Comparison of ENCODE assay signal across 9 cellular contexts in the genomic region with DNA sequence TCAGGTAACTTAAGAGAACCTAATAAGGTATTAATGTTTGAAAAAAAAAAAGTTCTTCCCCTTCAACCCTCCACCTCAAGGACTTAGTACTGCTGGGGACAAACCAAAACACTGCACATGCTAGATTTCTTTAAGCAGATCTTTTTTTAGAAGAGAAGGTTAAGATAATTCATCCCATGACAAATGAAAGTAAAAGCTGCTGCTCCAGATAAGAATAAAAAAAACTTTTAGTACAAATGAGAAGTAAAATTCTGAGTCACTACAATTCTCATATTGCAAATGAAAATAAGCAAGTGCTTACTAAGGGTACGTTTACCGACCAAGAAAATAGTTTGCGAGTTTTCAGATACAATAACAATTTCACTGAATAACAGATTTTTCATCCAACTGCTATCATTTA. TPM values are rescaled to one million over a fixed set of nuclear protein-coding genes. Genes with fewer than 3 reads are reported as not detected.
DNase-seq lines count a peak whose midpoint lies in the region; ATAC-seq lines count a peak whose summit lies in the region.
"Had no signal": no experiment of that assay in that cellular context is flagged by ENCODE, and none has a peak within 500 bp of the region (broad histone marks: within the 10 kb centered on the region; RNA-seq: fewer than 3 reads in every experiment).

No MANE protein-coding gene starts in this region.

- POLR2A ChIA-PET in CD8-positive, alpha-beta memory T cell (lab: Charles Lee) = no interaction called here

- no peaks in the 10 kb centered on the region for H3K9me3 ChIP-seq in CD8-positive, alpha-beta memory T cell (ENCODE audit: low read length)

- peak overlapping the region in 1 of 8 donors; percentile 7 for H3K27ac Mint-ChIP-seq in CD8-positive, alpha-beta memory T cell
- H3K27ac Mint-ChIP-seq: activated B cell treated with CpG ODN at 0.5 μM for 24 hours had no signal

- H3K27me3 Mint-ChIP-seq in CD8-positive, alpha-beta memory T cell = no peaks in the 10 kb centered on the region
- H3K27me3 Mint-ChIP-seq: activated B cell treated with CpG ODN at 0.5 μM for 24 hours had no signal

- DNase-seq in iris pigment epithelial cell (ENCODE audit: low read depth) = peak; percentile 75
- no peak for DNase-seq in NCI-H2171 treated with DMSO at 0.1 percent for 48 hours (lab: John Stamatoyannopoulos, UW)
- no peak for DNase-seq in CD8-positive, alpha-beta memory T cell
- DNase-seq in SHP77 treated with DMSO at 0.1 percent for 48 hours (lab: John Stamatoyannopoulos, UW) = no peak
- no peak for DNase-seq in NCI-H2081 (lab: John Stamatoyannopoulos, UW)
- DNase-seq: activated B cell treated with CpG ODN at 0.5 μM for 24 hours had no signal

- H3K4me3 ChIP-seq in CD8-positive, alpha-beta memory T cell (ENCODE audit: low read length) = no peak overlapping the region

- H3K27me3 ChIP-seq in CD8-positive, alpha-beta memory T cell (ENCODE audit: insufficient read depth, low read length, poor library complexity, severe bottlenecking) = no peaks in the 10 kb centered on the region

- peaks cover 6% of the 10 kb centered on the region for H3K4me1 ChIP-seq in CD8-positive, alpha-beta memory T cell (ENCODE audit: insufficient read depth, low read length)

- peaks cover 3 to 9% (median 4%) of the 10 kb centered on the region in 3 donors for H3K36me3 Mint-ChIP-seq in CD8-positive, alpha-beta memory T cell

- H3K4me3 Mint-ChIP-seq in CD8-positive, alpha-beta memory T cell = peak overlapping the region in 2 of 7 donors; percentile 43 to 45
- H3K4me3 Mint-ChIP-seq: activated B cell treated with CpG ODN at 0.5 μM for 24 hours had no signal

- H3K36me3 ChIP-seq in CD8-positive, alpha-beta memory T cell (ENCODE audit: insufficient read depth, low read length) = no peaks in the 10 kb centered on the region

- peak; percentile 81 for ATAC-seq in GM18498 (IDR thresholded peaks at IDR 0.05; ENCODE audit: unreplicated experiment)
- ATAC-seq in GM21528 (IDR thresholded peaks at IDR 0.05; ENCODE audit: low FRiP score, unreplicated experiment) = peak; percentile 84
- peak; percentile 82 for ATAC-seq in HG03565 (IDR thresholded peaks at IDR 0.05; ENCODE audit: unreplicated experiment)

- no peak overlapping the region for H3K27ac ChIP-seq in CD8-positive, alpha-beta memory T cell (ENCODE audit: low read depth, low read length)

- H3K9me3 Mint-ChIP-seq in CD8-positive, alpha-beta memory T cell = no peaks in the 10 kb centered on the region
- H3K9me3 Mint-ChIP-seq: activated B cell treated with CpG ODN at 0.5 μM for 24 hours had no signal

- CTCF ChIA-PET in CD8-positive, alpha-beta memory T cell (lab: Charles Lee) = interaction anchor here (0.9 to 1.4 kb wide), 2 partner anchors 10 to 576 kb away, joined by 3 read pairs; no protein-coding TSS in a partner anchor

- H3K4me1 Mint-ChIP-seq in CD8-positive, alpha-beta memory T cell = peaks cover 40 to 68% (median 64%) of the 10 kb centered on the region in 3 donors

RNA-seq across cellular contexts. Expression of a gene that starts 8.9 kb away (rescaled TPM):
- 10 to 100 TPM; 19.6 to 19.8 TPM for total RNA-seq in CD8-positive, alpha-beta memory T cell
- polyA plus RNA-seq in CD8-positive, alpha-beta memory T cell = 3.7 TPM
